ENCODE assay signal across 27 cellular contexts in the genomic region with DNA sequence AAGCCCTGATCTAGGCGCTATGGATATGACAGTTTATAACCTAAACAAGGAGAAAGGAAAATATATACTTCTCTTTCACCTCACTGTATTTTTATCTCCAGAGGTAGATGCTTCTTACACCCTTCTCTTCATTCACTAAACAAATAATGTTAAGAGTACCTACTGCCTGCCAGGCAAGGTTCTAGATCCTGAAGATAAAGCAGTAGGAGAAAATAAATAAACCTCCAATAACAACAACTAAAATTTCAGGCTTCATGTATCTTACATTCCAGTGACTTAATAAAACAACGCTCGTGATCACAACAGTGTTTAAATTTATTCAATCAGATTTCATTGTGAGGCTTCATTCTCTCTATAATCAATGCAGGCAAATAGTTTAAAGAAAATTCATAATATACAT. TPM values are rescaled to one million over a fixed set of nuclear protein-coding genes. Genes with fewer than 3 reads are reported as not detected.
A peak's percentile ranks its signal among the peaks of the same experiment; 100 is the strongest.
DNase-seq lines count a peak whose midpoint lies in the region; ATAC-seq and TF ChIP-seq lines count a peak whose summit lies in the region.
"Had no signal": no experiment of that assay in that cellular context is flagged by ENCODE, and none has a peak within 500 bp of the region (broad histone marks: within the 10 kb centered on the region; RNA-seq: fewer than 3 reads in every experiment).

No MANE protein-coding gene starts in this region.

- H3K27me3 ChIP-seq in brain microvascular endothelial cell (replicated peaks) (no peaks in the 10 kb centered on the region), thyroid gland (no peaks in the 10 kb centered on the region)
- H3K27me3 ChIP-seq: gastroesophageal sphincter, sigmoid colon, vagina had no signal

- H3K4me3 Mint-ChIP-seq in mesothelial cell of epicardium = no peak overlapping the region
- H3K4me3 Mint-ChIP-seq: activated CD4-positive, alpha-beta T cell treated with anti-CD3 and anti-CD28 coated beads for 36 hours; activated naive CD4-positive, alpha-beta T cell treated with anti-CD3 and anti-CD28 coated beads, Interleukin-2, amount 10 ng/mL, durations not matched to agents 7 days and 5 days; activated T-cell treated with anti-CD3 and anti-CD28 coated beads, Interleukin-2, amount 50 U/mL, for 72 hours; CD4-positive, alpha-beta memory T cell; naive thymus-derived CD8-positive, alpha-beta T cell had no signal

- peaks cover 80% of the 10 kb centered on the region for H3K4me1 Mint-ChIP-seq in mesothelial cell of epicardium
- H3K4me1 Mint-ChIP-seq: activated CD4-positive, alpha-beta T cell treated with anti-CD3 and anti-CD28 coated beads for 36 hours; activated naive CD4-positive, alpha-beta T cell treated with anti-CD3 and anti-CD28 coated beads, Interleukin-2, amount 10 ng/mL, durations not matched to agents 7 days and 5 days; CD4-positive, alpha-beta memory T cell had no signal

- TF ChIP-seq CTCF in brain microvascular endothelial cell (IDR thresholded peaks at IDR 0.05; ENCODE audit: low read depth, low read length, missing control alignments) (no peak), mesothelial cell of epicardium (IDR thresholded peaks at IDR 0.05; ENCODE audit: unreplicated experiment) (no peak), thyroid gland (IDR thresholded peaks at IDR 0.05) (no peak)

- DNase-seq in HT-29 (ENCODE audit: low spot score) (peak; percentile 48), brain microvascular endothelial cell (no peak), mesothelial cell of epicardium (ENCODE audit: low spot score in 2 of 2, unreplicated experiment in 2 of 2) (no peak), thyroid gland (no peak), kidney tubule cell (ENCODE audit: low spot score) (no peak), DMS 273 (lab: John Stamatoyannopoulos, UW; ENCODE audit: unreplicated experiment) (no peak)
- DNase-seq: activated CD4-positive, alpha-beta T cell treated with anti-CD3 and anti-CD28 coated beads for 36 hours; activated naive CD4-positive, alpha-beta T cell treated with anti-CD3 and anti-CD28 coated beads, Interleukin-2, amount 10 ng/mL, durations not matched to agents 7 days and 5 days; activated T-cell treated with anti-CD3 and anti-CD28 coated beads, Interleukin-2, amount 50 U/mL, for 72 hours; amygdala; caudate nucleus; CD4-positive, alpha-beta memory T cell; DMS153; Karpas-422; naive thymus-derived CD8-positive, alpha-beta T cell; NCI-H1092; NCI-H1930; NCI-H345; NCI-H82; PC-9; SIG-M5; sigmoid colon; substantia nigra; T-helper 1 cell had no signal

- peak overlapping the region; percentile 39 for H3K27ac Mint-ChIP-seq in mesothelial cell of epicardium
- H3K27ac Mint-ChIP-seq: activated CD4-positive, alpha-beta T cell treated with anti-CD3 and anti-CD28 coated beads for 36 hours; activated naive CD4-positive, alpha-beta T cell treated with anti-CD3 and anti-CD28 coated beads, Interleukin-2, amount 10 ng/mL, durations not matched to agents 7 days and 5 days; activated T-cell treated with anti-CD3 and anti-CD28 coated beads, Interleukin-2, amount 50 U/mL, for 72 hours; CD4-positive, alpha-beta memory T cell; naive thymus-derived CD8-positive, alpha-beta T cell had no signal

- H3K36me3 Mint-ChIP-seq in mesothelial cell of epicardium = peaks cover 7% of the 10 kb centered on the region
- H3K36me3 Mint-ChIP-seq: activated naive CD4-positive, alpha-beta T cell treated with anti-CD3 and anti-CD28 coated beads, Interleukin-2, amount 10 ng/mL, durations not matched to agents 7 days and 5 days; CD4-positive, alpha-beta memory T cell; naive thymus-derived CD8-positive, alpha-beta T cell had no signal

- no peaks in the 10 kb centered on the region for H3K9me3 ChIP-seq in thyroid gland
- H3K9me3 ChIP-seq: gastroesophageal sphincter, sigmoid colon, vagina had no signal

- peaks cover 3% of the 10 kb centered on the region for H3K9me3 Mint-ChIP-seq in mesothelial cell of epicardium
- H3K9me3 Mint-ChIP-seq: activated naive CD4-positive, alpha-beta T cell treated with anti-CD3 and anti-CD28 coated beads, Interleukin-2, amount 10 ng/mL, durations not matched to agents 7 days and 5 days had no signal

- no peak for TF ChIP-seq POLR2A in thyroid gland (IDR thresholded peaks at IDR 0.05)

- H3K4me1 ChIP-seq in thyroid gland = peaks cover 48 to 49% of the 10 kb centered on the region in 2 donors

- H3K27ac ChIP-seq in brain microvascular endothelial cell (peak overlapping the region; percentile 90), thyroid gland (peak overlapping the region; percentile 47 to 85 (median 69))
- H3K27ac ChIP-seq: PC-9, vagina had no signal

- intact Hi-C loops in thyroid gland (cut with DNase I) = no loop called here

- in situ Hi-C loops in brain microvascular endothelial cell (cut with HindIII; ENCODE audit: low pct_ligation_motif_present, low sequenced_read_pairs) = loop anchor here (25.0 kb wide), 1 partner anchor 164 kb away; no protein-coding TSS in a partner anchor

- WGBS in thyroid gland, 2 donors = 41 to 56% methylated on average over 3 of the region's 3 CpGs

- no peaks in the 10 kb centered on the region for H3K27me3 Mint-ChIP-seq in mesothelial cell of epicardium (ENCODE audit: low read depth)
- H3K27me3 Mint-ChIP-seq: activated CD4-positive, alpha-beta T cell treated with anti-CD3 and anti-CD28 coated beads for 36 hours; activated naive CD4-positive, alpha-beta T cell treated with anti-CD3 and anti-CD28 coated beads, Interleukin-2, amount 10 ng/mL, durations not matched to agents 7 days and 5 days; CD4-positive, alpha-beta memory T cell had no signal

- ATAC-seq in GM21737 (IDR thresholded peaks at IDR 0.05; ENCODE audit: unreplicated experiment) = no peak
- ATAC-seq: activated CD4-positive, alpha-beta T cell treated with anti-CD3 and anti-CD28 coated beads for 36 hours; activated T-cell treated with anti-CD3 and anti-CD28 coated beads, Interleukin-2, amount 50 U/mL, for 72 hours; gastroesophageal sphincter; naive thymus-derived CD8-positive, alpha-beta T cell had no signal

- H3K4me3 ChIP-seq in brain microvascular endothelial cell (ENCODE audit: low read depth, low read length) = no peak overlapping the region
- no peak overlapping the region for H3K4me3 ChIP-seq in thyroid gland (replicated peaks in 1 of 3)
- H3K4me3 ChIP-seq: gastroesophageal sphincter, PC-9, vagina had no signal

- no peaks in the 10 kb centered on the region for H3K36me3 ChIP-seq in brain microvascular endothelial cell (replicated peaks)
- H3K36me3 ChIP-seq in thyroid gland = no peaks in the 10 kb centered on the region
- H3K36me3 ChIP-seq: gastroesophageal sphincter, sigmoid colon, vagina had no signal

RNA-seq across cellular contexts. Expression of a gene that starts 20.6 kb away (rescaled TPM):
- 15.4 and 17.0 TPM in 2 replicates for total RNA-seq in HT-29 (2014; rRNA removed; shearing (Covaris generic))
- total RNA-seq in mesothelial cell of epicardium (80.5 to 86.0 TPM (median 83.5 TPM) in 3 replicates), thyroid gland (10 to 100 TPM; 28.9 to 34.6 (median 29.9) TPM)
- total RNA-seq: activated CD4-positive, alpha-beta T cell treated with anti-CD3 and anti-CD28 coated beads for 36 hours; activated T-cell treated with anti-CD3 and anti-CD28 coated beads, Interleukin-2, amount 50 U/mL, for 72 hours; naive thymus-derived CD8-positive, alpha-beta T cell had no signal
